Comparison of ENCODE assay signal across 21 cellular contexts in genomic region chr16:69471121-69471520, GRCh38. TPM values are rescaled to one million over a fixed set of nuclear protein-coding genes. Genes with fewer than 3 reads are reported as not detected.
A peak's percentile ranks its signal among the peaks of the same experiment; 100 is the strongest.
DNase-seq lines count a peak whose midpoint lies in the region; ATAC-seq and TF ChIP-seq lines count a peak whose summit lies in the region.
"Had no signal": no experiment of that assay in that cellular context is flagged by ENCODE, and none has a peak within 500 bp of the region (broad histone marks: within the 10 kb centered on the region; RNA-seq: fewer than 3 reads in every experiment).

No MANE protein-coding gene starts in this region.

- H3K9me1 ChIP-seq in IMR-90 (ENCODE audit: insufficient read depth, low read length): peaks cover 8% of the 10 kb centered on the region

- no peak overlapping the region for H3K4me3 ChIP-seq in IMR-90 (ENCODE audit: insufficient read depth, low read depth, low read length)
- H3K4me3 ChIP-seq: adrenal gland, breast epithelium, PC-9, psoas muscle had no signal

- no peak for DNase-seq in activated CD4-positive, alpha-beta T cell treated with anti-CD3 and anti-CD28 coated beads, Interleukin-2, amount 10 ng/mL, durations not matched to agents 24 days and 14 days
- DNase-seq in activated CD4-positive, alpha-beta T cell treated with anti-CD3 and anti-CD28 coated beads, Interleukin-2, amount 10 ng/mL, durations not matched to agents 7 days and 5 days: no peak
- no peak for DNase-seq in IMR-90
- DNase-seq in activated naive CD8-positive, alpha-beta T cell treated with anti-CD3 and anti-CD28 coated beads, Interleukin-2, amount 50 U/mL, for 24 hours: peak; percentile 16
- peak; percentile 15 for DNase-seq in stimulated activated naive CD8-positive, alpha-beta T cell treated with anti-CD3 and anti-CD28 coated beads, Interleukin-15, Interleukin-2, amounts not matched to agents 100 U/mL and 50 U/mL, for 24 hours
- DNase-seq in NCI-H774 (lab: John Stamatoyannopoulos, UW): no peak
- DNase-seq: activated CD8-positive, alpha-beta memory T cell treated with anti-CD3 and anti-CD28 coated beads for 24 hours; adrenal gland; glutamatergic neuron; left colon; NCI-H187; NCI-H226; PC-9; psoas muscle; small intestine; WERI-Rb-1 had no signal

- no peak overlapping the region for H3K23ac ChIP-seq in IMR-90 (ENCODE audit: low read depth, low read length)

- peaks cover 26% of the 10 kb centered on the region for H3K4me1 Mint-ChIP-seq in activated CD4-positive, alpha-beta T cell treated with anti-CD3 and anti-CD28 coated beads, Interleukin-2, amount 10 ng/mL, durations not matched to agents 24 days and 14 days
- H3K4me1 Mint-ChIP-seq in activated CD4-positive, alpha-beta T cell treated with anti-CD3 and anti-CD28 coated beads, Interleukin-2, amount 10 ng/mL, durations not matched to agents 7 days and 5 days: peaks cover 33% of the 10 kb centered on the region
- H3K4me1 Mint-ChIP-seq in activated naive CD8-positive, alpha-beta T cell treated with anti-CD3 and anti-CD28 coated beads, Interleukin-2, amount 50 U/mL, for 24 hours: peaks cover 59% of the 10 kb centered on the region
- H3K4me1 Mint-ChIP-seq: neural crest cell had no signal

- H3K14ac ChIP-seq in IMR-90 (replicated peaks; ENCODE audit: low read depth, low read length): no peak overlapping the region

- intact Hi-C loops in activated CD4-positive, alpha-beta T cell treated with anti-CD3 and anti-CD28 coated beads, Interleukin-2, amount 10 ng/mL, durations not matched to agents 24 days and 14 days (cut with micrococcal nuclease): loop anchor here (10.0 kb wide), 1 partner anchor 46 kb away; the partner anchor contains the start of gene CYB5B
- intact Hi-C loops in IMR-90 (cut with micrococcal nuclease): no loop called here

- H3K36me3 ChIP-seq in IMR-90 (ENCODE audit: control insufficient read depth, insufficient read depth, low read length): 0 out of 2 replicates have a peak, but pooled peaks cover 2% of the 10 kb centered on the region
- H3K36me3 ChIP-seq: adrenal gland, breast epithelium, WERI-Rb-1 had no signal

- peak overlapping the region in 1 of 2 experiments; percentile 24; a peak in 1 of 4 replicates for H4K8ac ChIP-seq in IMR-90 (ENCODE audit: low read depth in 2 of 2, low read length in 2 of 2)

- no peaks in the 10 kb centered on the region for H3K9me3 Mint-ChIP-seq in activated CD4-positive, alpha-beta T cell treated with anti-CD3 and anti-CD28 coated beads, Interleukin-2, amount 10 ng/mL, durations not matched to agents 24 days and 14 days
- H3K9me3 Mint-ChIP-seq in activated CD4-positive, alpha-beta T cell treated with anti-CD3 and anti-CD28 coated beads, Interleukin-2, amount 10 ng/mL, durations not matched to agents 7 days and 5 days: no peaks in the 10 kb centered on the region
- H3K9me3 Mint-ChIP-seq in activated naive CD8-positive, alpha-beta T cell treated with anti-CD3 and anti-CD28 coated beads, Interleukin-2, amount 50 U/mL, for 24 hours: no peaks in the 10 kb centered on the region
- H3K9me3 Mint-ChIP-seq: neural crest cell; T-helper 2 cell treated with Interferon-gamma antibody and Interleukin-4, amounts not matched to agents 5 μg/mL and 100 μg/mL, for 36 hours had no signal

- no peaks in the 10 kb centered on the region for H3K27me3 ChIP-seq in IMR-90 (ENCODE audit: control insufficient read depth, insufficient read depth, low read length)
- H3K27me3 ChIP-seq: adrenal gland, breast epithelium had no signal

- ATAC-seq in IMR-90 (ENCODE audit: low read depth): no peak
- peak; percentile 38 for ATAC-seq in activated naive CD8-positive, alpha-beta T cell treated with anti-CD3 and anti-CD28 coated beads, Interleukin-2, amount 50 U/mL, for 24 hours
- ATAC-seq in stimulated activated naive CD8-positive, alpha-beta T cell treated with anti-CD3 and anti-CD28 coated beads, Interleukin-15, Interleukin-2, amounts not matched to agents 100 U/mL and 50 U/mL, for 24 hours: peak; percentile 58
- ATAC-seq in GM18511 (IDR thresholded peaks at IDR 0.05; ENCODE audit: unreplicated experiment): no peak
- ATAC-seq in HG03139 (IDR thresholded peaks at IDR 0.05; ENCODE audit: unreplicated experiment): no peak
- ATAC-seq: left colon, psoas muscle had no signal

- POLR2A ChIA-PET in activated CD4-positive, alpha-beta T cell treated with anti-CD3 and anti-CD28 coated beads, Interleukin-2, amount 10 ng/mL, durations not matched to agents 7 days and 5 days (lab: Charles Lee): interaction anchor here (0.6 kb wide), 1 partner anchor 198 kb away, joined by 5 read pairs; no protein-coding TSS in a partner anchor
- POLR2A ChIA-PET in IMR-90 (lab: Charles Lee; ENCODE audit: unreplicated experiment): no interaction called here

- no peak overlapping the region for H2AFZ ChIP-seq in IMR-90 (replicated peaks; ENCODE audit: low read length, poor library complexity)
- H2AFZ ChIP-seq: PC-9 had no signal

- H2BK15ac ChIP-seq in IMR-90 (ENCODE audit: low read depth, low read length): no peak overlapping the region

- H3K79me1 ChIP-seq in IMR-90 (ENCODE audit: low read depth in 1 of 2, low read length in 2 of 2): peaks cover 6 to 15% of the 10 kb centered on the region in 2 experiments; a peak in 3 of 4 replicates

- dilution Hi-C loops in IMR-90 (cut with HindIII; ENCODE audit: low sequenced_read_pairs, unreplicated experiment): no loop called here

- no peak for TF ChIP-seq RAD21 in IMR-90 (IDR thresholded peaks at IDR 0.05; ENCODE audit: low read length)

- H3K4me1 ChIP-seq in IMR-90 (ENCODE audit: control insufficient read depth, insufficient read depth, low read length): peaks cover 16% of the 10 kb centered on the region
- H3K4me1 ChIP-seq: psoas muscle had no signal

- TF ChIP-seq POLR2A in IMR-90 (IDR thresholded peaks at IDR 0.05; ENCODE audit: low read depth, low read length): no peak

- no CpG with 5 or more reads among the region's 1 CpG for WGBS in IMR-90 (ENCODE audit: extremely low coverage in 2 of 2, insufficient read length in 1 of 2), 2 experiments

- no peak overlapping the region for H4K5ac ChIP-seq in IMR-90 (ENCODE audit: low read depth, low read length)

- in situ Hi-C loops in IMR-90 (cut with MboI; ENCODE audit: low sequenced_read_pairs): no loop called here

- H3K4me2 ChIP-seq in IMR-90 (ENCODE audit: low read depth, low read length): no peak overlapping the region
- H3K4me2 ChIP-seq: PC-9 had no signal

- H3K4ac ChIP-seq in IMR-90 (ENCODE audit: low read depth, low read length): no peak overlapping the region

- CTCF ChIA-PET in activated CD4-positive, alpha-beta T cell treated with anti-CD3 and anti-CD28 coated beads, Interleukin-2, amount 10 ng/mL, durations not matched to agents 7 days and 5 days (lab: Charles Lee): interaction anchor here (0.6 kb wide), 1 partner anchor 29 kb away, joined by 3 read pairs; no protein-coding TSS in a partner anchor
- CTCF ChIA-PET in IMR-90 (lab: Yijun Ruan, JAX): interaction anchor here (0.9 kb wide), 1 partner anchor 74 kb away, joined by 5 read pairs; no protein-coding TSS in a partner anchor

- H2BK20ac ChIP-seq in IMR-90 (ENCODE audit: low read depth, low read length): peak overlapping the region; percentile 66; the same call in 1 of the 2 replicates

- H3K9ac ChIP-seq in IMR-90 (ENCODE audit: low read depth, low read length): no peak overlapping the region

- H3K4me3 Mint-ChIP-seq in activated CD4-positive, alpha-beta T cell treated with anti-CD3 and anti-CD28 coated beads, Interleukin-2, amount 10 ng/mL, durations not matched to agents 24 days and 14 days: peak overlapping the region; percentile 20
- no peak overlapping the region for H3K4me3 Mint-ChIP-seq in activated CD4-positive, alpha-beta T cell treated with anti-CD3 and anti-CD28 coated beads, Interleukin-2, amount 10 ng/mL, durations not matched to agents 7 days and 5 days
- peak overlapping the region; percentile 25 for H3K4me3 Mint-ChIP-seq in activated naive CD8-positive, alpha-beta T cell treated with anti-CD3 and anti-CD28 coated beads, Interleukin-2, amount 50 U/mL, for 24 hours
- H3K4me3 Mint-ChIP-seq: neural crest cell; T-helper 2 cell treated with Interferon-gamma antibody and Interleukin-4, amounts not matched to agents 5 μg/mL and 100 μg/mL, for 36 hours had no signal

- no peaks in the 10 kb centered on the region for H3K9me3 ChIP-seq in IMR-90 (ENCODE audit: control insufficient read depth, insufficient read depth, low read length)
- H3K9me3 ChIP-seq: adrenal gland, breast epithelium, psoas muscle had no signal

- no peak overlapping the region for H2BK120ac ChIP-seq in IMR-90 (ENCODE audit: low read depth, low read length)

- no peak overlapping the region for H2AK9ac ChIP-seq in IMR-90 (replicated peaks; ENCODE audit: low read depth, low read length, poor library complexity)

- H3K27ac ChIP-seq in IMR-90 (ENCODE audit: insufficient read depth, low read length): no peak overlapping the region
- H3K27ac ChIP-seq: breast epithelium, PC-9, psoas muscle, WERI-Rb-1 had no signal

- no peaks in the 10 kb centered on the region for H4K20me1 ChIP-seq in IMR-90 (ENCODE audit: insufficient read depth, low read length)

- H3K56ac ChIP-seq in IMR-90 (ENCODE audit: extremely low read depth, insufficient read depth, low read length): no peak overlapping the region

- H3K36me3 Mint-ChIP-seq in activated CD4-positive, alpha-beta T cell treated with anti-CD3 and anti-CD28 coated beads, Interleukin-2, amount 10 ng/mL, durations not matched to agents 24 days and 14 days (ENCODE audit: low read depth): peaks cover 12% of the 10 kb centered on the region
- peaks cover 2% of the 10 kb centered on the region for H3K36me3 Mint-ChIP-seq in activated CD4-positive, alpha-beta T cell treated with anti-CD3 and anti-CD28 coated beads, Interleukin-2, amount 10 ng/mL, durations not matched to agents 7 days and 5 days (ENCODE audit: low read depth)
- peaks cover 15% of the 10 kb centered on the region for H3K36me3 Mint-ChIP-seq in activated naive CD8-positive, alpha-beta T cell treated with anti-CD3 and anti-CD28 coated beads, Interleukin-2, amount 50 U/mL, for 24 hours (ENCODE audit: low read depth)

- H2BK5ac ChIP-seq in IMR-90 (ENCODE audit: low read depth, low read length, poor library complexity, severe bottlenecking): no peak overlapping the region

- no peak overlapping the region for H4K91ac ChIP-seq in IMR-90 (ENCODE audit: insufficient read depth, low read depth, low read length)

- H3K27me3 Mint-ChIP-seq in activated CD4-positive, alpha-beta T cell treated with anti-CD3 and anti-CD28 coated beads, Interleukin-2, amount 10 ng/mL, durations not matched to agents 24 days and 14 days: no peaks in the 10 kb centered on the region
- no peaks in the 10 kb centered on the region for H3K27me3 Mint-ChIP-seq in activated CD4-positive, alpha-beta T cell treated with anti-CD3 and anti-CD28 coated beads, Interleukin-2, amount 10 ng/mL, durations not matched to agents 7 days and 5 days
- H3K27me3 Mint-ChIP-seq in activated naive CD8-positive, alpha-beta T cell treated with anti-CD3 and anti-CD28 coated beads, Interleukin-2, amount 50 U/mL, for 24 hours: no peaks in the 10 kb centered on the region

- BruUV-seq in IMR-90 (replicated peaks; lab: Mats Ljungman, UMichigan): no TSS peak

- H3K27ac Mint-ChIP-seq in activated CD4-positive, alpha-beta T cell treated with anti-CD3 and anti-CD28 coated beads, Interleukin-2, amount 10 ng/mL, durations not matched to agents 24 days and 14 days: peak overlapping the region; percentile 47
- H3K27ac Mint-ChIP-seq in activated CD4-positive, alpha-beta T cell treated with anti-CD3 and anti-CD28 coated beads, Interleukin-2, amount 10 ng/mL, durations not matched to agents 7 days and 5 days: no peak overlapping the region
- H3K27ac Mint-ChIP-seq in activated naive CD8-positive, alpha-beta T cell treated with anti-CD3 and anti-CD28 coated beads, Interleukin-2, amount 50 U/mL, for 24 hours: peak overlapping the region; percentile 72
- H3K27ac Mint-ChIP-seq: T-helper 2 cell treated with Interferon-gamma antibody and Interleukin-4, amounts not matched to agents 5 μg/mL and 100 μg/mL, for 36 hours had no signal

- no peak for TF ChIP-seq CTCF in IMR-90 (conservative IDR thresholded peaks at IDR 0.05; ENCODE audit: low read depth, low read length)

- H3K18ac ChIP-seq in IMR-90 (ENCODE audit: low read depth, low read length): no peak overlapping the region

- no peak overlapping the region for H2AK5ac ChIP-seq in IMR-90 (ENCODE audit: low read depth, low read length)

RNA-seq across cellular contexts. Expression of gene CYB5B, which starts 46.7 kb away (rescaled TPM):
- 154 and 166 TPM in 2 replicates for total RNA-seq in activated CD4-positive, alpha-beta T cell treated with anti-CD3 and anti-CD28 coated beads, Interleukin-2, amount 10 ng/mL, durations not matched to agents 24 days and 14 days
- 100 to 1,000 TPM; 157 to 178 TPM for total RNA-seq in activated CD4-positive, alpha-beta T cell treated with anti-CD3 and anti-CD28 coated beads, Interleukin-2, amount 10 ng/mL, durations not matched to agents 7 days and 5 days
- 102 and 106 TPM in 2 replicates for total RNA-seq in IMR-90 (2012; rRNA removed)
- polyA plus RNA-seq in IMR-90 (2012; rRNA removed): 76.1 and 100 TPM in 2 replicates
- polyA plus RNA-seq in IMR-90 (2012; cell fraction: cytosol; rRNA removed): 10.7 and 23.7 TPM in 2 replicates
- 7.0 and 46.0 TPM in 2 replicates for polyA plus RNA-seq in IMR-90 (2012; cell fraction: nucleus; rRNA removed; ENCODE audit: low replicate concordance)

Comparison
In these comparisons a context has a peak if more than half of its experiments do, and no peak if none do; other contexts are left out.
1. DNase-seq: peak in activated naive CD8-positive, alpha-beta T cell treated with anti-CD3 and anti-CD28 coated beads, Interleukin-2, amount 50 U/mL, for 24 hours (single experiment) and stimulated activated naive CD8-positive, alpha-beta T cell treated with anti-CD3 and anti-CD28 coated beads, Interleukin-15, Interleukin-2, amounts not matched to agents 100 U/mL and 50 U/mL, for 24 hours (single experiment); none in activated CD4-positive, alpha-beta T cell treated with anti-CD3 and anti-CD28 coated beads, Interleukin-2, amount 10 ng/mL, durations not matched to agents 24 days and 14 days (single experiment), activated CD4-positive, alpha-beta T cell treated with anti-CD3 and anti-CD28 coated beads, Interleukin-2, amount 10 ng/mL, durations not matched to agents 7 days and 5 days (single experiment), IMR-90 (single experiment) and NCI-H774 (single experiment).
2. ATAC-seq: peak in activated naive CD8-positive, alpha-beta T cell treated with anti-CD3 and anti-CD28 coated beads, Interleukin-2, amount 50 U/mL, for 24 hours (single experiment) and stimulated activated naive CD8-positive, alpha-beta T cell treated with anti-CD3 and anti-CD28 coated beads, Interleukin-15, Interleukin-2, amounts not matched to agents 100 U/mL and 50 U/mL, for 24 hours (single experiment); none in IMR-90 (single experiment), GM18511 (single experiment) and HG03139 (single experiment).